14 cellular contexts compared by ENCODE assay signal in genomic region chr9:104915739-104916138, GRCh38.
"Had no signal": no experiment of that assay in that cellular context is flagged by ENCODE, and none has a peak within 500 bp of the region (broad histone marks: within the 10 kb centered on the region; RNA-seq: fewer than 3 reads in every experiment).

No MANE protein-coding gene starts in this region.

- H3K9me3 Mint-ChIP-seq: activated CD8-positive, alpha-beta T cell treated with anti-CD3 and anti-CD28 coated beads for 36 hours; activated naive CD4-positive, alpha-beta T cell treated with anti-CD3 and anti-CD28 coated beads, Interleukin-2, amount 10 ng/mL, durations not matched to agents 7 days and 5 days; activated T-helper 1 cell treated with anti-CD3 and anti-CD28 coated beads, Interleukin-12 subunit alpha, Interleukin-12 subunit beta, Interleukin-2, Interleukin-4 antibody, amounts not matched to agents 30 ng/mL and 10 ng/mL and 1 ng/mL, durations not matched to agents 14 hours and 24 hours and 36 hours; dendritic cell treated with granulocyte-macrophage colony-stimulating factor and Interleukin-4, amounts not matched to agents 40 ng/mL and 50 ng/mL, for 4 days; stimulated activated effector memory CD8-positive, alpha-beta T cell treated with anti-CD3 and anti-CD28 coated beads, Interleukin-12 subunit alpha, Interleukin-12 subunit beta, amount 100 ng/mL, for 72 hours; T-cell had no signal

- H3K27ac Mint-ChIP-seq: activated CD8-positive, alpha-beta T cell treated with anti-CD3 and anti-CD28 coated beads for 36 hours; activated naive CD4-positive, alpha-beta T cell treated with anti-CD3 and anti-CD28 coated beads, Interleukin-2, amount 10 ng/mL, durations not matched to agents 7 days and 5 days; activated T-helper 1 cell treated with anti-CD3 and anti-CD28 coated beads, Interleukin-12 subunit alpha, Interleukin-12 subunit beta, Interleukin-2, Interleukin-4 antibody, amounts not matched to agents 30 ng/mL and 10 ng/mL and 1 ng/mL, durations not matched to agents 14 hours and 24 hours and 36 hours; stimulated activated effector memory CD8-positive, alpha-beta T cell treated with anti-CD3 and anti-CD28 coated beads, Interleukin-12 subunit alpha, Interleukin-12 subunit beta, amount 100 ng/mL, for 72 hours; T-cell had no signal

- H3K4me1 Mint-ChIP-seq: activated naive CD4-positive, alpha-beta T cell treated with anti-CD3 and anti-CD28 coated beads, Interleukin-2, amount 10 ng/mL, durations not matched to agents 7 days and 5 days; stimulated activated effector memory CD8-positive, alpha-beta T cell treated with anti-CD3 and anti-CD28 coated beads, Interleukin-12 subunit alpha, Interleukin-12 subunit beta, amount 100 ng/mL, for 72 hours had no signal

- H3K36me3 ChIP-seq: pancreas, SJSA1, WERI-Rb-1 had no signal

- H3K4me3 Mint-ChIP-seq: activated CD8-positive, alpha-beta T cell treated with anti-CD3 and anti-CD28 coated beads for 36 hours; activated naive CD4-positive, alpha-beta T cell treated with anti-CD3 and anti-CD28 coated beads, Interleukin-2, amount 10 ng/mL, durations not matched to agents 7 days and 5 days; activated T-helper 1 cell treated with anti-CD3 and anti-CD28 coated beads, Interleukin-12 subunit alpha, Interleukin-12 subunit beta, Interleukin-2, Interleukin-4 antibody, amounts not matched to agents 30 ng/mL and 10 ng/mL and 1 ng/mL, durations not matched to agents 14 hours and 24 hours and 36 hours; dendritic cell treated with granulocyte-macrophage colony-stimulating factor and Interleukin-4, amounts not matched to agents 40 ng/mL and 50 ng/mL, for 4 days; stimulated activated effector memory CD8-positive, alpha-beta T cell treated with anti-CD3 and anti-CD28 coated beads, Interleukin-12 subunit alpha, Interleukin-12 subunit beta, amount 100 ng/mL, for 72 hours; T-cell had no signal

- ATAC-seq: activated CD8-positive, alpha-beta T cell treated with anti-CD3 and anti-CD28 coated beads for 36 hours; foreskin keratinocyte; stimulated activated effector memory CD8-positive, alpha-beta T cell treated with anti-CD3 and anti-CD28 coated beads, Interleukin-12 subunit alpha, Interleukin-12 subunit beta, amount 100 ng/mL, for 72 hours; T-cell had no signal

- H3K36me3 Mint-ChIP-seq: activated naive CD4-positive, alpha-beta T cell treated with anti-CD3 and anti-CD28 coated beads, Interleukin-2, amount 10 ng/mL, durations not matched to agents 7 days and 5 days; stimulated activated effector memory CD8-positive, alpha-beta T cell treated with anti-CD3 and anti-CD28 coated beads, Interleukin-12 subunit alpha, Interleukin-12 subunit beta, amount 100 ng/mL, for 72 hours had no signal

- H3K27me3 Mint-ChIP-seq: dendritic cell treated with granulocyte-macrophage colony-stimulating factor and Interleukin-4, amounts not matched to agents 40 ng/mL and 50 ng/mL, for 4 days; T-cell had no signal

- H3K27ac ChIP-seq: foreskin keratinocyte, pancreas, SJSA1, WERI-Rb-1 had no signal

- DNase-seq: activated CD4-positive, alpha-beta T cell treated with anti-CD3 and anti-CD28 coated beads for 4 hours; activated CD8-positive, alpha-beta memory T cell treated with anti-CD3 and anti-CD28 coated beads, Interleukin-2, amount 50 U/mL, for 4 hours; activated CD8-positive, alpha-beta T cell treated with anti-CD3 and anti-CD28 coated beads for 36 hours; activated naive CD4-positive, alpha-beta T cell treated with anti-CD3 and anti-CD28 coated beads, Interleukin-2, amount 10 ng/mL, durations not matched to agents 7 days and 5 days; foreskin keratinocyte; pancreas; T-cell; trophoblast cell; WERI-Rb-1 had no signal

- H3K9me3 ChIP-seq: pancreas, SJSA1 had no signal

- H3K4me3 ChIP-seq: pancreas, SJSA1, smooth muscle cell had no signal

- H3K27me3 ChIP-seq: foreskin keratinocyte, pancreas, SJSA1 had no signal
